Comparison of ENCODE assay signal across 12 cellular contexts in the genomic region with DNA sequence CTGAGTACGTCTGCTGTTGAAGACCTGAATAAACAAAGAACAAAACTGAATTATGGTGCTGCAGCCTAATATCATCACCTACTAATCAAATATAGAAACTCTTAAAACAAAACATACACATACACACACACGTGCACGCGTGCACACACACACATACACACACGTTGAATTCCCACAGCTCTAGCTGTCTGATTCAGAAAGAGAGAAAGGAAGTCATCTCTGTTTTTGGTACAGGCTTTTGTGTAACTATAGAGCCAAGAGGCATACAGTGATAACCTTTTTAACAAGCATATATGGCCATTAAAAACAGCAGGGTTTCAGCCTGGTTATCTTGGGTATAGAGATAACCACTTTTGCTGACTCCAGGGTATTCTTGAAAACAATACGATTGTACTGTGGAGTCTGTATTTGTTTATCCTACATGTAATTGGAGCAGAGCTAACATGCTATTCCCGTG.
A peak's percentile ranks its signal among the peaks of the same experiment; 100 is the strongest.
DNase-seq lines count a peak whose midpoint lies in the region; ATAC-seq, FAIRE-seq and TF ChIP-seq lines count a peak whose summit lies in the region.
"Had no signal": no experiment of that assay in that cellular context is flagged by ENCODE, and none has a peak within 500 bp of the region (broad histone marks: within the 10 kb centered on the region; RNA-seq: fewer than 3 reads in every experiment).

No MANE protein-coding gene starts in this region.

- H3K4me3 ChIP-seq in choroid plexus epithelial cell (ENCODE audit: low read depth, low read length) (peak overlapping the region; percentile 26), small intestine (ENCODE audit: low read depth in 1 of 2, low read length in 2 of 2) (no peak overlapping the region), A673 (ENCODE audit: low read depth, low read length, poor library complexity, severe bottlenecking) (no peak overlapping the region)

- H3K27ac ChIP-seq in small intestine (ENCODE audit: low read depth in 1 of 2, low read length in 1 of 2) (no peak overlapping the region), A673 (ENCODE audit: low read depth, low read length, poor library complexity, severe bottlenecking) (no peak overlapping the region)

- no peak for FAIRE-seq in small intestine (lab: Jason Lieb, UNC)

- DNase-seq in SHP77 treated with DMSO at 0.1 percent for 48 hours (lab: John Stamatoyannopoulos, UW) (peak; percentile 2), SHP77 (lab: John Stamatoyannopoulos, UW) (no peak), NCI-H510A treated with DMSO at 0.1 percent for 48 hours (lab: John Stamatoyannopoulos, UW) (peak; percentile 50), choroid plexus epithelial cell (ENCODE audit: low read depth) (peak; percentile 48), small intestine (peak; percentile 7), A673 (ENCODE audit: low spot score) (no peak), islet precursor cell (no peak)
- DNase-seq: activated CD8-positive, alpha-beta memory T cell treated with anti-CD3 and anti-CD28 coated beads, Interleukin-2, amount 50 U/mL, for 48 hours; KG1; Right ventricle myocardium superior; stimulated activated CD4-positive, alpha-beta T cell treated with anti-CD3 and anti-CD28 coated beads, Interleukin-1b, Interleukin-23, amount 100 ng/mL, for 48 hours had no signal

- H3K9me3 ChIP-seq in small intestine (ENCODE audit: control insufficient read depth, low read depth) (no peaks in the 10 kb centered on the region), A673 (ENCODE audit: low read depth, low read length, poor library complexity, severe bottlenecking) (no peaks in the 10 kb centered on the region)

- WGBS in small intestine, 3 donors, result 34 to 52% (median 49%) methylated on average over 7 of the region's 7 CpGs

- ATAC-seq in GM21526 (IDR thresholded peaks at IDR 0.05; ENCODE audit: low FRiP score, unreplicated experiment), result no peak

- intact Hi-C loops in A673 (cut with micrococcal nuclease; ENCODE audit: unreplicated experiment), result no loop called here

- H3K27me3 ChIP-seq in small intestine (ENCODE audit: control insufficient read depth in 2 of 2, insufficient read depth in 2 of 2, low read length in 2 of 2) (no peaks in the 10 kb centered on the region), A673 (replicated peaks; ENCODE audit: insufficient read depth, low read depth, low read length, poor library complexity) (no peaks in the 10 kb centered on the region)

- H3K4me1 ChIP-seq in small intestine (ENCODE audit: control insufficient read depth in 2 of 2, insufficient read depth in 1 of 2, low read depth in 1 of 2, low read length in 1 of 2), result peaks cover 0 to 2% of the 10 kb centered on the region in 2 donors
- no peaks in the 10 kb centered on the region for H3K4me1 ChIP-seq in A673 (ENCODE audit: insufficient read depth, low read length, poor library complexity, severe bottlenecking)

- BruUV-seq in A673 (replicated peaks; lab: Mats Ljungman, UMichigan), result no TSS peak

- TF ChIP-seq CTCF in choroid plexus epithelial cell (conservative IDR thresholded peaks at IDR 0.05; ENCODE audit: low read depth, low read length), result no peak
- no peak for TF ChIP-seq CTCF in A673 (conservative IDR thresholded peaks at IDR 0.05; ENCODE audit: low read depth, low read length)

- no peaks in the 10 kb centered on the region for H3K36me3 ChIP-seq in small intestine (ENCODE audit: control insufficient read depth in 2 of 2, insufficient read depth in 2 of 2, low read length in 2 of 2)
- H3K36me3 ChIP-seq in A673 (ENCODE audit: insufficient read depth, low read length, poor library complexity, severe bottlenecking), result no peaks in the 10 kb centered on the region

- CTCF ChIA-PET in A673 (lab: Charles Lee), result no interaction called here

- POLR2A ChIA-PET in A673 (lab: Charles Lee; ENCODE audit: low non-redundant PET), result no interaction called here

Comparison
In these comparisons a context has a peak if more than half of its experiments do, and no peak if none do; other contexts are left out.
1. DNase-seq: peak in SHP77 treated with DMSO at 0.1 percent for 48 hours (single experiment), NCI-H510A treated with DMSO at 0.1 percent for 48 hours (single experiment), choroid plexus epithelial cell (single experiment) and small intestine (single experiment); none in SHP77 (0 of 2), A673 (single experiment) and islet precursor cell (single experiment).